ENCODE assay signal across 9 cellular contexts in the genomic region with DNA sequence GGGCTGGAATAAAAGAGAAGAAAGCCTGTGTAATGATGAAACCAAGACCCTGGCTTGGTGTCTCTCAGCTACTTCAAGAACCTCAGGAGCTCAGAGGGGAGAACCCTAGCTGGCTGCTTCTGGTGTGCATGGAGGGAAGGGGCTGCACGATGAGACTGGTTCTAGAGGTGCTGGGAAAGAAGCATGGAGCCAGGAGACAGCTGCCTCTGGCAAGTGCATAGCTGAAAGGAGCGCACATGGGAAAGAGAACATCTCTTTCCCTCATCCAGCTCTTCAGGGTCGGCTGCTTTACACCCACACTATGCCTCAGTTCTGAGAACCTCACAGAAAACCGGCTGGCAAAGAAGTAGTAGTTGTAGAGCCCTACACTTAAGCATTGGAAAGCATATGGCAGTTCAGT.
"Had no signal": no experiment of that assay in that cellular context is flagged by ENCODE, and none has a peak within 500 bp of the region (broad histone marks: within the 10 kb centered on the region; RNA-seq: fewer than 3 reads in every experiment).

No MANE protein-coding gene starts in this region.

- H3K27ac Mint-ChIP-seq: activated CD4-positive, alpha-beta memory T cell treated with anti-CD3 and anti-CD28 coated beads for 36 hours; activated naive CD8-positive, alpha-beta T cell treated with anti-CD3 and anti-CD28 coated beads for 36 hours had no signal

- H3K4me3 ChIP-seq: sigmoid colon, testis had no signal

- H3K27me3 Mint-ChIP-seq: activated CD4-positive, alpha-beta memory T cell treated with anti-CD3 and anti-CD28 coated beads for 36 hours; activated naive CD8-positive, alpha-beta T cell treated with anti-CD3 and anti-CD28 coated beads for 36 hours; progenitor cell of endocrine pancreas had no signal

- H3K4me1 ChIP-seq: testis had no signal

- DNase-seq: activated gamma-delta T cell, islet precursor cell, occipital lobe, sigmoid colon had no signal

- H3K27me3 ChIP-seq: sigmoid colon, testis had no signal

- H3K27ac ChIP-seq: sigmoid colon, testis had no signal

- H3K9me3 Mint-ChIP-seq: activated CD4-positive, alpha-beta memory T cell treated with anti-CD3 and anti-CD28 coated beads for 36 hours; activated naive CD8-positive, alpha-beta T cell treated with anti-CD3 and anti-CD28 coated beads for 36 hours; activated T-cell treated with anti-CD3 and anti-CD28 coated beads, Interleukin-2, amount 50 U/mL, for 4 hours had no signal

- H3K9me3 ChIP-seq: sigmoid colon, testis had no signal

- H3K4me3 Mint-ChIP-seq: activated CD4-positive, alpha-beta memory T cell treated with anti-CD3 and anti-CD28 coated beads for 36 hours; activated naive CD8-positive, alpha-beta T cell treated with anti-CD3 and anti-CD28 coated beads for 36 hours; activated T-cell treated with anti-CD3 and anti-CD28 coated beads, Interleukin-2, amount 50 U/mL, for 4 hours had no signal
